1 cellular context compared by ENCODE assay signal in genomic region chr1:93665015-93665414, GRCh38.
TF ChIP-seq lines count a peak whose summit lies in the region.

No MANE protein-coding gene starts in this region.

TF ChIP-seq in H1, 55 proteins besides CTCF, POLR2A, EP300 and RAD21 (continued from another document):
- TF ChIP-seq ASH2L (IDR thresholded peaks at IDR 0.05; ENCODE audit: low read length) (no peak), BRCA1 (IDR thresholded peaks at IDR 0.05; ENCODE audit: low read depth, low read length) (no peak), GTF2F1 (IDR thresholded peaks at IDR 0.05; ENCODE audit: borderline replicate concordance, low read depth, low read length) (no peak), SUZ12 (IDR thresholded peaks at IDR 0.05; ENCODE audit: low read length) (no peak), E2F6 (IDR thresholded peaks at IDR 0.05) (no peak), POLR2AphosphoS5 (IDR thresholded peaks at IDR 0.05; ENCODE audit: low read depth, low read length) (no peak), KDM4A (IDR thresholded peaks at IDR 0.05; ENCODE audit: low read depth, low read length, severe bottlenecking) (no peak), CHD7 (IDR thresholded peaks at IDR 0.05; ENCODE audit: insufficient replicate concordance, low read length) (no peak), SRF (IDR thresholded peaks at IDR 0.05; ENCODE audit: low read depth, low read length) (no peak), HDAC6 (IDR thresholded peaks at IDR 0.05; ENCODE audit: low read depth, low read length) (no peak), SP1 (IDR thresholded peaks at IDR 0.05; ENCODE audit: low read depth, low read length) (no peak), YY1 (IDR thresholded peaks at IDR 0.05; ENCODE audit: low read depth, low read length) (no peak), EGR1 (IDR thresholded peaks at IDR 0.05; ENCODE audit: borderline replicate concordance, low read depth, low read length) (no peak)
